Comparison of ENCODE assay signal across 2 cellular contexts in the genomic region with DNA sequence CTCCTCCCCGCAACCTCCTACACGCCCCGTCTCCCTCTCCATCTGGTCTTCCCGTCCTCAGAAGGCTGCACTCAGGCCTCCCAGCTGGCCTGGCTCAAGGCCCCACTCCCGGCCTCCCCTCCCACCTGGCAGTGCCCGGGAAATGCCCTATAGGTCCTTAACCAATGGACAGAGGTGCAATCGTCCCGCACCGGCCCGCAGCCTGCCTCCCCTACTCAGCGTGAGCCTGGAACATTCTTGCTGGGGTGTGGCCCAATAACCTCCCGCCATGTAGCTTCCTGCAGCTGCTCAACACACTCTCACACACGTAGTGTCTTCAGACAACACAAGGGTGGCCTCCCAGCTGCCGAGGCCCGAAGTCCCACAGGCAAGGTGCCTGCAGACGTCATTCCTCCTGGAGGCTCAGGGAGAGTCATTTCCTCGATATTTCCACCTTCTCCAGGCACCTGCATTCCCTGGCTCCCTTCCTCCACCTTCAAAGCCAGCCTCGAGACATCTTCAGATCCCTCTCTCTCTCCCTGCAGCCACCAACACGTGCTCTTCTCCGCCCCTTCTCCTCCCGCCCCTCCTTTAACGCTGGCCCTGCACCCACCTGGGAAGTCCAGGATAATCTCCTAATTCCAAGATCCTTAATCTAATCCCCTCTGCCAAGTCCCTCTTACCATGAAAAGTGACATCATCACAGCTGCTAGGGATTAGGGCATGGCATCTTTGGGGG.
TF ChIP-seq lines count a peak whose summit lies in the region.

No MANE protein-coding gene starts in this region.

TF ChIP-seq in GM23338, 12 proteins besides CTCF, POLR2A, EP300 and RAD21 (continued from another document and continues in another):
- TF ChIP-seq REST (IDR thresholded peaks at IDR 0.05; ENCODE audit: unreplicated experiment) (no peak), STAT1 (IDR thresholded peaks at IDR 0.05; ENCODE audit: unreplicated experiment) (no peak), EZH2 (IDR thresholded peaks at IDR 0.05; ENCODE audit: low read depth, unreplicated experiment) (no peak), ZNF462 (CRISPR knock-in tag; IDR thresholded peaks at IDR 0.05) (no peak), EZH2phosphoT487 (IDR thresholded peaks at IDR 0.05; ENCODE audit: unreplicated experiment) (no peak), NANOG (IDR thresholded peaks at IDR 0.05; ENCODE audit: borderline replicate concordance) (no peak), POLR2AphosphoS5 (IDR thresholded peaks at IDR 0.05; ENCODE audit: low read depth) (no peak), JUNB (IDR thresholded peaks at IDR 0.05; ENCODE audit: unreplicated experiment) (no peak)

TF ChIP-seq in WTC11, 78 proteins besides CTCF, POLR2A, EP300 and RAD21 (continued from another document):
- TF ChIP-seq NR1H2 (CRISPR knock-in tag; IDR thresholded peaks at IDR 0.05), result no peak
- no peak for TF ChIP-seq ZNF138 (CRISPR knock-in tag; conservative IDR thresholded peaks at IDR 0.05)
- no peak for TF ChIP-seq FOXP1 (CRISPR knock-in tag; IDR thresholded peaks at IDR 0.05; ENCODE audit: borderline replicate concordance)
- no peak for TF ChIP-seq OVOL2 (CRISPR knock-in tag; IDR thresholded peaks at IDR 0.05; ENCODE audit: borderline replicate concordance)
- TF ChIP-seq ESRRA (CRISPR knock-in tag; IDR thresholded peaks at IDR 0.05; ENCODE audit: borderline replicate concordance), result no peak
- no peak for TF ChIP-seq TP53 (CRISPR knock-in tag; IDR thresholded peaks at IDR 0.05)
- no peak for TF ChIP-seq HMGA2 (CRISPR knock-in tag; IDR thresholded peaks at IDR 0.05)
- no peak for TF ChIP-seq SOX15 (CRISPR knock-in tag; IDR thresholded peaks at IDR 0.05)
- no peak for TF ChIP-seq KAT7 (CRISPR knock-in tag; IDR thresholded peaks at IDR 0.05; ENCODE audit: borderline replicate concordance)
- TF ChIP-seq CREB1 (CRISPR knock-in tag; IDR thresholded peaks at IDR 0.05), result no peak
- TF ChIP-seq ZNF121 (CRISPR knock-in tag; IDR thresholded peaks at IDR 0.05), result no peak
- no peak for TF ChIP-seq AR (CRISPR knock-in tag; IDR thresholded peaks at IDR 0.05)
- TF ChIP-seq NR3C1 (CRISPR knock-in tag; conservative IDR thresholded peaks at IDR 0.05; ENCODE audit: low read depth), result no peak
- TF ChIP-seq TEAD4 (CRISPR knock-in tag; IDR thresholded peaks at IDR 0.05), result no peak
